Comparison of ENCODE assay signal across 20 cellular contexts in genomic region chr14:83765200-83765599, GRCh38.
DNase-seq lines count a peak whose midpoint lies in the region; ATAC-seq and TF ChIP-seq lines count a peak whose summit lies in the region.
"Had no signal": no experiment of that assay in that cellular context is flagged by ENCODE, and none has a peak within 500 bp of the region (broad histone marks: within the 10 kb centered on the region; RNA-seq: fewer than 3 reads in every experiment).

No MANE protein-coding gene starts in this region.

- no peak overlapping the region for H3K4me3 Mint-ChIP-seq in nephron
- no peak overlapping the region for H3K4me3 Mint-ChIP-seq in activated CD8-positive, alpha-beta memory T cell treated with anti-CD3 and anti-CD28 coated beads, Interleukin-2, amount 10 ng/mL, durations not matched to agents 7 days and 5 days
- H3K4me3 Mint-ChIP-seq: CD4-positive, alpha-beta T cell had no signal

- peak overlapping the region; percentile 73 to 87 (median 84) for H3K27ac Mint-ChIP-seq in nephron
- no peak overlapping the region for H3K27ac Mint-ChIP-seq in activated CD8-positive, alpha-beta memory T cell treated with anti-CD3 and anti-CD28 coated beads, Interleukin-2, amount 10 ng/mL, durations not matched to agents 7 days and 5 days
- H3K27ac Mint-ChIP-seq: CD4-positive, alpha-beta T cell had no signal

- no peaks in the 10 kb centered on the region for H3K4me1 Mint-ChIP-seq in nephron
- no peaks in the 10 kb centered on the region for H3K4me1 Mint-ChIP-seq in activated CD8-positive, alpha-beta memory T cell treated with anti-CD3 and anti-CD28 coated beads, Interleukin-2, amount 10 ng/mL, durations not matched to agents 7 days and 5 days

- H3K36me3 Mint-ChIP-seq in nephron (ENCODE audit: low read depth), result no peaks in the 10 kb centered on the region
- H3K36me3 Mint-ChIP-seq in activated CD8-positive, alpha-beta memory T cell treated with anti-CD3 and anti-CD28 coated beads, Interleukin-2, amount 10 ng/mL, durations not matched to agents 7 days and 5 days, result no peaks in the 10 kb centered on the region

- no peaks in the 10 kb centered on the region for H3K36me3 ChIP-seq in hepatocyte (replicated peaks; ENCODE audit: insufficient read depth, low read depth)
- no peaks in the 10 kb centered on the region for H3K36me3 ChIP-seq in HAP-1 (replicated peaks)

- no peaks in the 10 kb centered on the region for H3K9me2 ChIP-seq in hepatocyte (replicated peaks; ENCODE audit: insufficient read depth)

- in situ Hi-C loops in HAP-1 (cut with MboI; ENCODE audit: low sequenced_read_pairs), result no loop called here

- no peaks in the 10 kb centered on the region for H3K79me2 ChIP-seq in hepatocyte

- no peak overlapping the region for H2AFZ ChIP-seq in hepatocyte
- H2AFZ ChIP-seq: GM23248 had no signal

- no peak for TF ChIP-seq CTCF in hepatocyte (IDR thresholded peaks at IDR 0.05; ENCODE audit: poor library complexity)
- no peak for TF ChIP-seq CTCF in nephron (IDR thresholded peaks at IDR 0.05; ENCODE audit: unreplicated experiment in 3 of 3)

- H3K27me3 Mint-ChIP-seq in nephron (ENCODE audit: low read depth), result no peaks in the 10 kb centered on the region
- H3K27me3 Mint-ChIP-seq in activated CD8-positive, alpha-beta memory T cell treated with anti-CD3 and anti-CD28 coated beads, Interleukin-2, amount 10 ng/mL, durations not matched to agents 7 days and 5 days, result no peaks in the 10 kb centered on the region
- H3K27me3 Mint-ChIP-seq: CD4-positive, alpha-beta T cell had no signal

- H3K4me2 ChIP-seq in hepatocyte, result peak overlapping the region; percentile 4

- H3K9me3 ChIP-seq in hepatocyte (ENCODE audit: low read depth), result no peaks in the 10 kb centered on the region
- H3K9me3 ChIP-seq in HAP-1, result 0 out of 2 replicates have a peak, but pooled peaks cover 3% of the 10 kb centered on the region
- H3K9me3 ChIP-seq: Caco-2 had no signal

- H3K27ac ChIP-seq in hepatocyte, result no peak overlapping the region
- H3K27ac ChIP-seq: C4-2B, GM23248, HL-60 had no signal

- 39% methylated on average over 3 of the region's 3 CpGs for WGBS in hepatocyte (ENCODE audit: low lambda C conversion rate, missing lambda C conversion rate)

- no peaks in the 10 kb centered on the region for H4K20me1 ChIP-seq in hepatocyte (ENCODE audit: insufficient read depth, poor library complexity, severe bottlenecking)

- CTCF ChIA-PET in activated CD8-positive, alpha-beta memory T cell treated with anti-CD3 and anti-CD28 coated beads, Interleukin-2, amount 10 ng/mL, durations not matched to agents 7 days and 5 days (lab: Charles Lee), result no interaction called here

- H3K4me3 ChIP-seq in hepatocyte, result no peak overlapping the region
- no peak overlapping the region for H3K4me3 ChIP-seq in HAP-1
- H3K4me3 ChIP-seq: GM12878, GM23248, K562 had no signal

- no peak for ATAC-seq in activated CD8-positive, alpha-beta memory T cell treated with anti-CD3 and anti-CD28 coated beads, Interleukin-2, amount 10 ng/mL, durations not matched to agents 7 days and 5 days
- ATAC-seq: GM12878, K562 had no signal

- H3K27me3 ChIP-seq in hepatocyte, result no peaks in the 10 kb centered on the region
- H3K27me3 ChIP-seq in HAP-1 (ENCODE audit: low read depth), result no peaks in the 10 kb centered on the region

- no peaks in the 10 kb centered on the region for H3K9me3 Mint-ChIP-seq in nephron
- H3K9me3 Mint-ChIP-seq in activated CD8-positive, alpha-beta memory T cell treated with anti-CD3 and anti-CD28 coated beads, Interleukin-2, amount 10 ng/mL, durations not matched to agents 7 days and 5 days (ENCODE audit: low read depth), result peaks cover 9% of the 10 kb centered on the region

- DNase-seq in OCI-M2 (lab: John Stamatoyannopoulos, UW; ENCODE audit: unreplicated experiment) (peak; percentile 68), hepatocyte (ENCODE audit: low spot score) (no peak), T-helper 2 cell (no peak), HAP-1 (ENCODE audit: low spot score in 2 of 2) (no peak), AG20443 (ENCODE audit: low spot score) (no peak)
- DNase-seq in activated CD8-positive, alpha-beta memory T cell treated with anti-CD3 and anti-CD28 coated beads, Interleukin-2, amount 10 ng/mL, durations not matched to agents 7 days and 5 days, result no peak
- DNase-seq: ACHN; AML-193; Caco-2; CD4-positive, alpha-beta T cell; DMS153; DMS79; GF-D8; GM23248; HCEC 1CT had no signal

- peaks cover 10% of the 10 kb centered on the region for H3K4me1 ChIP-seq in hepatocyte (ENCODE audit: insufficient read depth)
- H3K4me1 ChIP-seq in HAP-1, result peaks cover 5% of the 10 kb centered on the region; the same call in 1 of the 2 replicates
- H3K4me1 ChIP-seq: Caco-2 had no signal
